Comparison of ENCODE assay signal across 12 cellular contexts in the genomic region with DNA sequence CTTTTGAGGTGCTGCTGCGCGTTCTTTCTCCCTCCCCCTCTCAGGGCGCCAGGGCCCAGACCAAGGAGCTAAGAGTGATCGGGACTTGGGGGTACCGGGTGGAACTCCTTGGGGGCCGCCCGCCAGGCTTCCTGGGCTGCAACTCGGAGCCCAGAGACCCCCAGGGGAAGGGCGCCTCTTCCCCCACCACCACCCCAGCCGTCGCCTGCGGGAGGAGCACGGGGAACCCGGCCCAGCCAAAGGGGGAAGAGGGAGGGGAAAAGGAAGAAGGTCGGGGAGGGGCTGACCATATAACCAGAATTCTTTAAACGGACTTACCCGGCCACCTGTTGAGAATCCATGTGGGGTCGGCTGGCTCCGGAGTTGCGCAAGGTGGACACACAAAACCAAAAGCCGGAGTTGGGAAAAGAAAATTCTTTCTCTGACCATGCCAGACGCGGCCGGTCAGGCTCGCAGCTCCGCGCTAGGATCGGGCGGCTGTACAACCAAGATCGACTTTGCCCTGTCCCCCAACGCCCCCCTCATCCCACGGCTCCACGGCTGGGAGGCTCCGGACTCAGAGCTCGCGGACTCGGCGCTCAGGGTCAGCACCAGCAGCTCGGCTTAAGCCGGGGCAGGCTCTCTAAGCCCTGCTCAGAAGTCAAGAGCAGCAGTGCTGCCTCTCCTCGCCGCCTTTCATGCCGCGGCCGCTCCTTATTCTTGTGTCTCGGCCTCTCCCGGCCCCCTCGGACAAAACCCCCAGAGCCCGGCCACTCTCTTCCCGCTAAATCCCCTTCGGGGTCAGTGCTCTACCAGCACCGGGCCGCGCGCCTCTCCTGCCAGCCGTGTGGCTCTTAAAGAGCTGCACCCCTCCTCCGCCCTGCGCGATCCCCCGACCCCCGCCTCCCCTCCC. TPM values are rescaled to one million over a fixed set of nuclear protein-coding genes. Genes with fewer than 3 reads are reported as not detected.
DNase-seq lines count a peak whose midpoint lies in the region; ATAC-seq and TF ChIP-seq lines count a peak whose summit lies in the region.
"Had no signal": no experiment of that assay in that cellular context is flagged by ENCODE, and none has a peak within 500 bp of the region (broad histone marks: within the 10 kb centered on the region; RNA-seq: fewer than 3 reads in every experiment).

No MANE protein-coding gene starts in this region.

- intact Hi-C loops in Right ventricle myocardium inferior (cut with DNase I), result no loop called here
- intact Hi-C loops in Right ventricle myocardium superior (cut with DNase I), result no loop called here
- intact Hi-C loops in PC-3 (cut with micrococcal nuclease), result no loop called here
- intact Hi-C loops in stomach (cut with DNase I; ENCODE audit: low total_unique reads), result no loop called here

- no peaks in the 10 kb centered on the region for H4K20me1 ChIP-seq in PC-3 (ENCODE audit: low read length)

- TF ChIP-seq CTCF in PC-3 (conservative IDR thresholded peaks at IDR 0.05; ENCODE audit: low read depth, low read length), result no peak
- TF ChIP-seq CTCF in stomach (IDR thresholded peaks at IDR 0.05), result no peak

- peaks cover 25% of the 10 kb centered on the region for H3K27me3 ChIP-seq in PC-3 (ENCODE audit: low read length)
- H3K27me3 ChIP-seq in stomach, result peaks cover 52 to 100% (median 96%) of the 10 kb centered on the region in 3 donors

- POLR2A ChIA-PET in PC-3 (lab: Charles Lee; ENCODE audit: unreplicated experiment), result no interaction called here

- H3K36me3 ChIP-seq in PC-3 (ENCODE audit: low read depth, low read length) (no peaks in the 10 kb centered on the region), stomach (no peaks in the 10 kb centered on the region)

- peaks cover 9% of the 10 kb centered on the region; the same call in 1 of the 2 replicates for H3K4me1 ChIP-seq in PC-3 (ENCODE audit: insufficient read depth, low read length)
- H3K4me1 ChIP-seq in stomach, result peaks cover 40 to 68% (median 58%) of the 10 kb centered on the region in 4 donors

- TF ChIP-seq POLR2A in stomach (IDR thresholded peaks at IDR 0.05), result no peak

- H3K9me2 ChIP-seq in PC-3 (replicated peaks; ENCODE audit: low read length), result no peaks in the 10 kb centered on the region

- TF ChIP-seq EP300 in stomach (IDR thresholded peaks at IDR 0.05), result no peak

- peak overlapping the region; percentile 86 for H2AFZ ChIP-seq in PC-3 (ENCODE audit: low read length)

- no peak overlapping the region for H3K27ac ChIP-seq in PC-3 (ENCODE audit: low read length)
- H3K27ac ChIP-seq in stomach, result no peak overlapping the region

- H3K9ac ChIP-seq in PC-3 (ENCODE audit: low read length), result no peak overlapping the region

- no peaks in the 10 kb centered on the region for H3K9me3 ChIP-seq in PC-3 (ENCODE audit: low read length)
- no peaks in the 10 kb centered on the region for H3K9me3 ChIP-seq in stomach

- BruUV-seq in PC-3 (replicated peaks; lab: Mats Ljungman, UMichigan), result no TSS peak

- H3K4me3 ChIP-seq in PC-3 (ENCODE audit: low read length) (peak overlapping the region; percentile 65), iPS-11a (ENCODE audit: low read depth, low read length) (peak overlapping the region; percentile 17), stomach (peak overlapping the region in 3 of 4 donors; percentile 12 to 37 (median 26))

- peak overlapping the region; percentile 96 for H3K4me2 ChIP-seq in PC-3 (ENCODE audit: low read length)

- H3K79me2 ChIP-seq in PC-3 (ENCODE audit: low read length), result no peaks in the 10 kb centered on the region

- 1 to 4% (median 2%) methylated on average over 53 to 61 of the region's 61 CpGs for WGBS in stomach, 5 donors

- no peak for ATAC-seq in Right ventricle myocardium inferior
- ATAC-seq in Right ventricle myocardium superior (ENCODE audit: poor library complexity), result no peak
- ATAC-seq in PC-3, result peak; percentile 27
- ATAC-seq in HG03175 (IDR thresholded peaks at IDR 0.05; ENCODE audit: unreplicated experiment), result no peak

- CTCF ChIA-PET in PC-3 (lab: Charles Lee), result no interaction called here

- H3F3A ChIP-seq in PC-3 (ENCODE audit: low read length, unreplicated experiment), result no peaks in the 10 kb centered on the region

- peak; percentile 37 for DNase-seq in Right ventricle myocardium inferior (ENCODE audit: missing footprints)
- DNase-seq in Right ventricle myocardium superior, result no peak
- no peak for DNase-seq in PC-3
- no peak for DNase-seq in stomach
- no peak for DNase-seq in mucosa of gallbladder (ENCODE audit: low spot score)
- DNase-seq in COLO829 (ENCODE audit: low spot score), result no peak
- DNase-seq: activated naive CD4-positive, alpha-beta T cell; Karpas-422 had no signal

RNA-seq across cellular contexts. Expression of a gene that starts 6.3 kb away (rescaled TPM):
- total RNA-seq in Right ventricle myocardium inferior (not detected), Right ventricle myocardium superior (not detected), PC-3 (2014; rRNA removed) (0.07 TPM in 1 of 2 replicates, not detected in the other), stomach (not detected), mucosa of gallbladder (not detected)
- polyA plus RNA-seq in stomach, result not detected
- total RNA-seq: CD4-positive, alpha-beta T cell had no signal
- polyA plus RNA-seq: esophagus had no signal
